ENCODE assay signal across 18 cellular contexts in genomic region chr6:81940451-81940850, GRCh38.
DNase-seq lines count a peak whose midpoint lies in the region; ATAC-seq and TF ChIP-seq lines count a peak whose summit lies in the region.
"Had no signal": no experiment of that assay in that cellular context is flagged by ENCODE, and none has a peak within 500 bp of the region (broad histone marks: within the 10 kb centered on the region; RNA-seq: fewer than 3 reads in every experiment).

No MANE protein-coding gene starts in this region.

- POLR2A ChIA-PET in SK-N-SH (lab: Yijun Ruan, JAX) (no interaction called here), PC-3 (lab: Charles Lee; ENCODE audit: unreplicated experiment) (no interaction called here)

- peaks cover 0 to 40% of the 10 kb centered on the region in 2 experiments; a peak in 3 of 4 replicates for H3K4me1 ChIP-seq in SK-N-SH (ENCODE audit: control insufficient read depth in 1 of 2, insufficient read depth in 2 of 2, low read depth in 1 of 2, low read length in 1 of 2)
- peaks cover 49% of the 10 kb centered on the region for H3K4me1 ChIP-seq in PC-3 (ENCODE audit: insufficient read depth, low read length)
- peaks cover 43 to 49% of the 10 kb centered on the region in 2 experiments for H3K4me1 ChIP-seq in neutrophil (ENCODE audit: control insufficient read depth in 1 of 2, insufficient read depth in 1 of 2, low read depth in 1 of 2, low read length in 1 of 2)
- H3K4me1 ChIP-seq in body of pancreas: peaks cover 40% of the 10 kb centered on the region

- H3K79me2 ChIP-seq in SK-N-SH (ENCODE audit: insufficient read depth) (no peaks in the 10 kb centered on the region), PC-3 (ENCODE audit: low read length) (no peaks in the 10 kb centered on the region)

- H2AFZ ChIP-seq in SK-N-SH (ENCODE audit: low read depth): no peak overlapping the region
- H2AFZ ChIP-seq in PC-3 (ENCODE audit: low read length): no peak overlapping the region

- peak overlapping the region in 1 of 2 experiments; percentile 93; a peak in 1 of 4 replicates for H3K27ac ChIP-seq in SK-N-SH (ENCODE audit: low read depth in 2 of 2, low read length in 1 of 2)
- peak overlapping the region; percentile 99 for H3K27ac ChIP-seq in PC-3 (ENCODE audit: low read length)
- H3K27ac ChIP-seq in neutrophil: peak overlapping the region; percentile 66
- H3K27ac ChIP-seq in body of pancreas: peak overlapping the region in 2 of 4 donors; percentile 55 to 83
- H3K27ac ChIP-seq: 22Rv1 had no signal

- H4K20me1 ChIP-seq in SK-N-SH (ENCODE audit: insufficient read depth) (no peaks in the 10 kb centered on the region), PC-3 (ENCODE audit: low read length) (no peaks in the 10 kb centered on the region)

- H3K36me3 ChIP-seq in SK-N-SH (replicated peaks in 1 of 2; ENCODE audit: control insufficient read depth in 1 of 2, insufficient read depth in 2 of 2, low read length in 1 of 2): no peaks in the 10 kb centered on the region
- H3K36me3 ChIP-seq in PC-3 (ENCODE audit: low read depth, low read length): no peaks in the 10 kb centered on the region
- H3K36me3 ChIP-seq in neutrophil: no peaks in the 10 kb centered on the region
- no peaks in the 10 kb centered on the region for H3K36me3 ChIP-seq in body of pancreas (replicated peaks in 1 of 2; ENCODE audit: insufficient read depth in 1 of 2, low read depth in 2 of 2)

- intact Hi-C loops in PC-3 (cut with micrococcal nuclease) (no loop called here), body of pancreas (cut with DNase I) (no loop called here)

- CTCF ChIA-PET in SK-N-SH (lab: Yijun Ruan, JAX) (interaction anchor here (2.1 kb wide), 1 partner anchor 10 kb away, joined by 8 read pairs; no protein-coding TSS in a partner anchor), PC-3 (lab: Charles Lee) (interaction anchor here (0.9 kb wide), 1 partner anchor 187 kb away, joined by 4 read pairs; no protein-coding TSS in a partner anchor)

- H3F3A ChIP-seq in SK-N-SH (replicated peaks; ENCODE audit: insufficient read depth) (peaks cover 33% of the 10 kb centered on the region), PC-3 (ENCODE audit: low read length, unreplicated experiment) (peaks cover 4% of the 10 kb centered on the region)

- H3K27me3 ChIP-seq in SK-N-SH (ENCODE audit: insufficient read depth) (no peaks in the 10 kb centered on the region), PC-3 (ENCODE audit: low read length) (no peaks in the 10 kb centered on the region), neutrophil (no peaks in the 10 kb centered on the region), body of pancreas (no peaks in the 10 kb centered on the region)

- no peak for TF ChIP-seq EP300 in SK-N-SH (IDR thresholded peaks at IDR 0.05; ENCODE audit: borderline replicate concordance in 1 of 2, low read depth in 1 of 2, low read length in 1 of 2)

- no peak for TF ChIP-seq POLR2A in body of pancreas (IDR thresholded peaks at IDR 0.05)

- ATAC-seq in SK-N-SH treated with all-trans-retinoic acid at 6 μM for 48 hours: no peak
- ATAC-seq in PC-3: 0 out of 2 replicates have a peak, but pooled peaks have one; percentile 6
- ATAC-seq in body of pancreas: no peak
- no peak for ATAC-seq in HG02610 (IDR thresholded peaks at IDR 0.05; ENCODE audit: unreplicated experiment)
- ATAC-seq in HG02571 (IDR thresholded peaks at IDR 0.05; ENCODE audit: unreplicated experiment): no peak
- ATAC-seq: GM12878 had no signal

- no peak for DNase-seq in SK-N-SH
- peak; percentile 7 for DNase-seq in PC-3
- no peak for DNase-seq in body of pancreas
- DNase-seq in islet precursor cell: no peak
- DNase-seq: H7, NCI-H1048, NCI-H1436, NCI-H1930, NCI-H226, NCI-H524, NCI-H82, PC-9 had no signal

- no peak overlapping the region for H3K9ac ChIP-seq in SK-N-SH
- no peak overlapping the region for H3K9ac ChIP-seq in PC-3 (ENCODE audit: low read length)

- no peak for TF ChIP-seq RAD21 in SK-N-SH (IDR thresholded peaks at IDR 0.05; ENCODE audit: low read length)

- H3K4me3 ChIP-seq in SK-N-SH (ENCODE audit: low read depth in 2 of 2, low read length in 1 of 2): no peak overlapping the region
- H3K4me3 ChIP-seq in PC-3 (ENCODE audit: low read length): no peak overlapping the region
- no peak overlapping the region for H3K4me3 ChIP-seq in neutrophil (ENCODE audit: low read depth in 1 of 2, low read length in 1 of 2)
- H3K4me3 ChIP-seq in body of pancreas: no peak overlapping the region
- H3K4me3 ChIP-seq: GM12878, PC-9 had no signal

- no TSS peak for BruUV-seq in PC-3 (replicated peaks; lab: Mats Ljungman, UMichigan)

- no peak for TF ChIP-seq CTCF in SK-N-SH (IDR thresholded peaks at IDR 0.05)
- no peak for TF ChIP-seq CTCF in PC-3 (conservative IDR thresholded peaks at IDR 0.05; ENCODE audit: low read depth, low read length)
- no peak for TF ChIP-seq CTCF in neutrophil (IDR thresholded peaks at IDR 0.05)
- no peak for TF ChIP-seq CTCF in body of pancreas (IDR thresholded peaks at IDR 0.05)

- H3K4me2 ChIP-seq in SK-N-SH (no peak overlapping the region), PC-3 (ENCODE audit: low read length) (0 out of 2 replicates have a peak overlapping the region, but pooled peaks have one; percentile 71)

- no peaks in the 10 kb centered on the region for H3K9me3 ChIP-seq in SK-N-SH
- no peaks in the 10 kb centered on the region for H3K9me3 ChIP-seq in PC-3 (ENCODE audit: low read length)
- H3K9me3 ChIP-seq in neutrophil: no peaks in the 10 kb centered on the region
- H3K9me3 ChIP-seq in body of pancreas: no peaks in the 10 kb centered on the region

- H3K9me2 ChIP-seq in SK-N-SH (no peaks in the 10 kb centered on the region), PC-3 (replicated peaks; ENCODE audit: low read length) (no peaks in the 10 kb centered on the region)

TF ChIP-seq in SK-N-SH treated with all-trans-retinoic acid at 6 μM for 48 hours, 23 proteins besides CTCF, POLR2A, EP300 and RAD21:
- TF ChIP-seq OSR1 (CRISPR knock-in tag; IDR thresholded peaks at IDR 0.05) (no peak), ZNF565 (CRISPR knock-in tag; conservative IDR thresholded peaks at IDR 0.05; ENCODE audit: low read depth) (no peak), ISL1 (CRISPR knock-in tag; IDR thresholded peaks at IDR 0.05) (peak; percentile 14; the same call in 1 of the 2 replicates)

TF ChIP-seq in SK-N-SH, 30 proteins besides CTCF, POLR2A, EP300 and RAD21:
- TF ChIP-seq TCF12 (IDR thresholded peaks at IDR 0.05) (no peak), RCOR1 (IDR thresholded peaks at IDR 0.05; ENCODE audit: low read length) (no peak), IRF3 (IDR thresholded peaks at IDR 0.05; ENCODE audit: low read depth, low read length) (no peak), GATA2 (CRISPR knock-in tag; IDR thresholded peaks at IDR 0.05) (no peak), POLR2AphosphoS5 (IDR thresholded peaks at IDR 0.05; ENCODE audit: low read depth, low read length) (no peak), USF1 (IDR thresholded peaks at IDR 0.05; ENCODE audit: borderline replicate concordance, low read depth) (no peak), EZH2phosphoT487 (IDR thresholded peaks at IDR 0.05; ENCODE audit: borderline replicate concordance, low read depth) (no peak)
- TF ChIP-seq, protein P1, sequence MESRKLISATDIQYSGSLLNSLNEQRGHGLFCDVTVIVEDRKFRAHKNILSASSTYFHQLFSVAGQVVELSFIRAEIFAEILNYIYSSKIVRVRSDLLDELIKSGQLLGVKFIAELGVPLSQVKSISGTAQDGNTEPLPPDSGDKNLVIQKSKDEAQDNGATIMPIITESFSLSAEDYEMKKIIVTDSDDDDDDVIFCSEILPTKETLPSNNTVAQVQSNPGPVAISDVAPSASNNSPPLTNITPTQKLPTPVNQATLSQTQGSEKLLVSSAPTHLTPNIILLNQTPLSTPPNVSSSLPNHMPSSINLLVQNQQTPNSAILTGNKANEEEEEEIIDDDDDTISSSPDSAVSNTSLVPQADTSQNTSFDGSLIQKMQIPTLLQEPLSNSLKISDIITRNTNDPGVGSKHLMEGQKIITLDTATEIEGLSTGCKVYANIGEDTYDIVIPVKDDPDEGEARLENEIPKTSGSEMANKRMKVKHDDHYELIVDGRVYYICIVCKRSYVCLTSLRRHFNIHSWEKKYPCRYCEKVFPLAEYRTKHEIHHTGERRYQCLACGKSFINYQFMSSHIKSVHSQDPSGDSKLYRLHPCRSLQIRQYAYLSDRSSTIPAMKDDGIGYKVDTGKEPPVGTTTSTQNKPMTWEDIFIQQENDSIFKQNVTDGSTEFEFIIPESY (IDR thresholded peaks at IDR 0.05; ENCODE audit: borderline replicate concordance, low read depth): no peak
